ENCODE assay signal across 2 cellular contexts in genomic region chr18:74806073-74806472, GRCh38.
TF ChIP-seq lines count a peak whose summit lies in the region.

No MANE protein-coding gene starts in this region.

TF ChIP-seq in SK-N-SH, 30 proteins besides CTCF, POLR2A, EP300 and RAD21 (continued from another document):
- TF ChIP-seq REST (IDR thresholded peaks at IDR 0.05; ENCODE audit: low read depth, low read length) = no peak

TF ChIP-seq in SK-N-SH treated with all-trans-retinoic acid at 6 μM for 48 hours, 23 proteins besides CTCF, POLR2A, EP300 and RAD21 (continued from another document):
- TF ChIP-seq ZNF565 (CRISPR knock-in tag; conservative IDR thresholded peaks at IDR 0.05; ENCODE audit: low read depth) (no peak), ZFP3 (CRISPR knock-in tag; IDR thresholded peaks at IDR 0.05) (no peak), RARB (CRISPR knock-in tag; IDR thresholded peaks at IDR 0.05) (no peak), PATZ1 (CRISPR knock-in tag; IDR thresholded peaks at IDR 0.05; ENCODE audit: borderline replicate concordance) (no peak), CSRNP3 (CRISPR knock-in tag; IDR thresholded peaks at IDR 0.05) (no peak), ZNF8 (CRISPR knock-in tag; IDR thresholded peaks at IDR 0.05) (no peak), ARNTL (CRISPR knock-in tag; IDR thresholded peaks at IDR 0.05; ENCODE audit: borderline replicate concordance, low read depth) (no peak), ESRRG (CRISPR knock-in tag; IDR thresholded peaks at IDR 0.05) (no peak), ZC3H10 (CRISPR knock-in tag; IDR thresholded peaks at IDR 0.05) (no peak)
